ENCODE assay signal across 16 cellular contexts in the genomic region with DNA sequence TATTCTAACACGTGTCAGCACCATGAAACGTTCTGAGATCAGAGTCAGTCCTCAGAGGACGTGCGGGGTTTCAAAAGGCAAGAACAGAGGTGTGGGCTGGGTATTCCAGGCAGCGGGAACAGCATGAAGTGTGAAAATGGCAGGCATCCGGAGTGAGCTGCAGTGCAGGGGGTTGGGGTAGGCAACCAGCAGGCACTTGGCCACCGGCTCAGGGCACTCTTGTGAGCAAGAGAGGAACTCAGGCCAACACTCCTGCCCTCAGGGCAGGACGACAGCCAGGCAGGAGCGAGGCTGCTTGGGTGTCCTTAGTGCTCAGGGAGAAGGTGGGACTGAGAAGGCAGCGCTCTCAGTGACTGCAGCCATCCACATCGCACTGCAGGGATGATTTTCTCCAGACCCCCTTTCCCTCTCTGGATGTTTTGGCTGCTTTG.
"Had no signal": no experiment of that assay in that cellular context is flagged by ENCODE, and none has a peak within 500 bp of the region (broad histone marks: within the 10 kb centered on the region; RNA-seq: fewer than 3 reads in every experiment).

No MANE protein-coding gene starts in this region.

- H3K9me3 Mint-ChIP-seq: activated naive CD8-positive, alpha-beta T cell treated with anti-CD3 and anti-CD28 coated beads, Interleukin-2, amount 10 ng/mL, durations not matched to agents 7 days and 5 days; immature natural killer cell had no signal

- DNase-seq: activated naive CD4-positive, alpha-beta T cell; activated naive CD8-positive, alpha-beta T cell treated with anti-CD3 and anti-CD28 coated beads, Interleukin-2, amount 10 ng/mL, durations not matched to agents 7 days and 5 days; activated T-cell treated with anti-CD3 and anti-CD28 coated beads for 4 hours; brain microvascular endothelial cell; dermis blood vessel endothelial cell; effector memory CD8-positive, alpha-beta T cell; foreskin keratinocyte; immature natural killer cell; left colon; naive B cell; stimulated activated naive CD8-positive, alpha-beta T cell treated with anti-CD3 and anti-CD28 coated beads, Interleukin-15, amount 100 ng/mL, for 72 hours; T-helper 9 cell; upper lobe of left lung had no signal

- H3K36me3 ChIP-seq: brain microvascular endothelial cell, neutrophil, right lobe of liver, upper lobe of left lung had no signal

- H3K36me3 Mint-ChIP-seq: activated naive CD8-positive, alpha-beta T cell treated with anti-CD3 and anti-CD28 coated beads, Interleukin-2, amount 10 ng/mL, durations not matched to agents 7 days and 5 days had no signal

- ATAC-seq: activated CD4-positive, CD25-positive, alpha-beta regulatory T cell treated with anti-CD3 and anti-CD28 coated beads, Interleukin-2, amount 50 U/mL, for 24 hours; effector memory CD8-positive, alpha-beta T cell; foreskin keratinocyte; left colon; stimulated activated naive CD8-positive, alpha-beta T cell treated with anti-CD3 and anti-CD28 coated beads, Interleukin-15, amount 100 ng/mL, for 72 hours had no signal

- H3K9me3 ChIP-seq: neutrophil, right lobe of liver had no signal

- H3K4me3 ChIP-seq: right lobe of liver, upper lobe of left lung had no signal

- H3K4me1 Mint-ChIP-seq: immature natural killer cell; stimulated activated naive CD8-positive, alpha-beta T cell treated with anti-CD3 and anti-CD28 coated beads, Interleukin-15, amount 100 ng/mL, for 72 hours had no signal

- H3K27ac Mint-ChIP-seq: activated naive CD8-positive, alpha-beta T cell treated with anti-CD3 and anti-CD28 coated beads, Interleukin-2, amount 10 ng/mL, durations not matched to agents 7 days and 5 days; immature natural killer cell; stimulated activated naive CD8-positive, alpha-beta T cell treated with anti-CD3 and anti-CD28 coated beads, Interleukin-15, amount 100 ng/mL, for 72 hours had no signal

- H3K4me3 Mint-ChIP-seq: activated naive CD8-positive, alpha-beta T cell treated with anti-CD3 and anti-CD28 coated beads, Interleukin-2, amount 10 ng/mL, durations not matched to agents 7 days and 5 days; effector memory CD8-positive, alpha-beta T cell; immature natural killer cell; naive B cell; stimulated activated naive CD8-positive, alpha-beta T cell treated with anti-CD3 and anti-CD28 coated beads, Interleukin-15, amount 100 ng/mL, for 72 hours had no signal

- H3K4me1 ChIP-seq: foreskin keratinocyte, upper lobe of left lung had no signal

- H3K27me3 ChIP-seq: brain microvascular endothelial cell, right lobe of liver, upper lobe of left lung had no signal
